20 cellular contexts compared by ENCODE assay signal in genomic region chr18:41170346-41170745, GRCh38.
DNase-seq lines count a peak whose midpoint lies in the region; ATAC-seq, FAIRE-seq and TF ChIP-seq lines count a peak whose summit lies in the region.
"Had no signal": no experiment of that assay in that cellular context is flagged by ENCODE, and none has a peak within 500 bp of the region (broad histone marks: within the 10 kb centered on the region; RNA-seq: fewer than 3 reads in every experiment).

No MANE protein-coding gene starts in this region.

- no peaks in the 10 kb centered on the region for H3K27me3 ChIP-seq in bronchial epithelial cell (ENCODE audit: control insufficient read depth, insufficient read depth, low read length)
- H3K27me3 ChIP-seq in foreskin keratinocyte, result no peaks in the 10 kb centered on the region

- no peak for TF ChIP-seq CTCF in bronchial epithelial cell (IDR thresholded peaks at IDR 0.05; ENCODE audit: insufficient read depth, low read length, severe bottlenecking)
- TF ChIP-seq CTCF in foreskin keratinocyte (conservative IDR thresholded peaks at IDR 0.05), result no peak

- no peaks in the 10 kb centered on the region for H3K4me1 ChIP-seq in foreskin keratinocyte
- H3K4me1 ChIP-seq: Caco-2, HAP-1 had no signal

- intact Hi-C loops in posterior vena cava (cut with DNase I), result no loop called here

- ATAC-seq in foreskin keratinocyte (peak; percentile 27), HG03442 (IDR thresholded peaks at IDR 0.05; ENCODE audit: unreplicated experiment) (no peak)
- ATAC-seq: GM12878 had no signal

- H3K27ac ChIP-seq in foreskin keratinocyte, result no peak overlapping the region
- H3K27ac ChIP-seq: GM23248 had no signal

- H3K36me3 ChIP-seq in bronchial epithelial cell (ENCODE audit: control insufficient read depth, insufficient read depth, low read length), result no peaks in the 10 kb centered on the region
- H3K36me3 ChIP-seq: HAP-1 had no signal

- FAIRE-seq in bronchial epithelial cell (lab: Jason Lieb, UNC), result no peak
- FAIRE-seq: GM12878, GM19239 had no signal

- DNase-seq in DMS53 (lab: John Stamatoyannopoulos, UW) (peak; percentile 36), NCI-H1930 (lab: John Stamatoyannopoulos, UW) (peak; percentile 9 to 15), bronchial epithelial cell (ENCODE audit: low read depth) (peak; percentile 59), foreskin keratinocyte (no peak), NOMO-1 treated with DMSO at 0.1 percent for 48 hours (lab: John Stamatoyannopoulos, UW; ENCODE audit: unreplicated experiment) (no peak), foreskin melanocyte (no peak), posterior vena cava (ENCODE audit: low spot score) (no peak)
- DNase-seq: 8988T, Caco-2, GM23248, NCI-H2029, NCI-H2171 treated with DMSO at 0.1 percent for 48 hours, NCI-H446, OCI-M1, SHP77, SK-N-SH had no signal

- no peak overlapping the region for H3K4me3 ChIP-seq in bronchial epithelial cell (ENCODE audit: low read depth, low read length)
- H3K4me3 ChIP-seq: GM12878, GM23248, HAP-1 had no signal

Comparison
In these comparisons a context has a peak if more than half of its experiments do, and no peak if none do; other contexts are left out.
1. DNase-seq: peak in DMS53 (single experiment), NCI-H1930 (2 of 2) and bronchial epithelial cell (single experiment); none in foreskin keratinocyte (0 of 2), NOMO-1 treated with DMSO at 0.1 percent for 48 hours (single experiment), foreskin melanocyte (single experiment) and posterior vena cava (single experiment).